Comparison of ENCODE assay signal across 8 cellular contexts in genomic region chr18:36179562-36180334, GRCh38. TPM values are rescaled to one million over a fixed set of nuclear protein-coding genes. Genes with fewer than 3 reads are reported as not detected.
DNase-seq lines count a peak whose midpoint lies in the region; ATAC-seq and TF ChIP-seq lines count a peak whose summit lies in the region.

No MANE protein-coding gene starts in this region.

- no peak for ATAC-seq in HG02970 (IDR thresholded peaks at IDR 0.05; ENCODE audit: low FRiP score, unreplicated experiment)

- H3K27ac ChIP-seq in coronary artery = peak overlapping the region; percentile 48 to 55

- peak; percentile 66 for DNase-seq in AG10803 (ENCODE audit: low read depth)
- DNase-seq in M059J (ENCODE audit: low read depth) = peak; percentile 84
- DNase-seq in coronary artery (ENCODE audit: low spot score) = peak; percentile 83
- peak; percentile 37 for DNase-seq in myocyte (ENCODE audit: low read depth)
- no peak for DNase-seq in NCI-H187 (lab: John Stamatoyannopoulos, UW)
- DNase-seq in SHP77 treated with DMSO at 0.1 percent for 48 hours (lab: John Stamatoyannopoulos, UW) = no peak
- no peak for DNase-seq in middle frontal gyrus (ENCODE audit: extremely low spot score, low spot score)

- H3K4me3 ChIP-seq in AG10803 (ENCODE audit: low read length) (no peak overlapping the region), coronary artery (peak overlapping the region; percentile 22)

- no peak for TF ChIP-seq CTCF in AG10803 (conservative IDR thresholded peaks at IDR 0.05; ENCODE audit: low read length)
- no peak for TF ChIP-seq CTCF in coronary artery (IDR thresholded peaks at IDR 0.05)

RNA-seq across cellular contexts. Expression of gene MOCOS, which starts 7.5 kb away (rescaled TPM):
- total RNA-seq in M059J (2014; rRNA removed; shearing (Covaris generic)) = 3.2 and 10.2 TPM in 2 replicates
- total RNA-seq in myocyte = 4.8 and 5.4 TPM in 2 replicates
- polyA plus RNA-seq in myocyte (2012) = 15.9 TPM

RNA-seq across cellular contexts. Expression of gene ELP2, which starts 50.0 kb away (rescaled TPM):
- 58.1 and 63.9 TPM in 2 replicates for total RNA-seq in M059J (2014; rRNA removed; shearing (Covaris generic))
- 66.3 and 72.4 TPM in 2 replicates for total RNA-seq in myocyte
- 55.1 TPM for polyA plus RNA-seq in myocyte (2012)

RNA-seq across cellular contexts. Expression of gene SLC39A6, which starts 50.6 kb away (rescaled TPM):
- total RNA-seq in M059J (2014; rRNA removed; shearing (Covaris generic)) = 80.1 and 101 TPM in 2 replicates
- 61.7 and 62.2 TPM in 2 replicates for total RNA-seq in myocyte
- polyA plus RNA-seq in myocyte (2012) = 58.4 TPM

Comparison
In these comparisons a context has a peak if more than half of its experiments do, and no peak if none do; other contexts are left out.
1. DNase-seq: peak in AG10803 (single experiment), M059J (single experiment), coronary artery (single experiment) and myocyte (single experiment); none in NCI-H187 (0 of 2), SHP77 treated with DMSO at 0.1 percent for 48 hours (single experiment) and middle frontal gyrus (single experiment).